In the genomic region with DNA sequence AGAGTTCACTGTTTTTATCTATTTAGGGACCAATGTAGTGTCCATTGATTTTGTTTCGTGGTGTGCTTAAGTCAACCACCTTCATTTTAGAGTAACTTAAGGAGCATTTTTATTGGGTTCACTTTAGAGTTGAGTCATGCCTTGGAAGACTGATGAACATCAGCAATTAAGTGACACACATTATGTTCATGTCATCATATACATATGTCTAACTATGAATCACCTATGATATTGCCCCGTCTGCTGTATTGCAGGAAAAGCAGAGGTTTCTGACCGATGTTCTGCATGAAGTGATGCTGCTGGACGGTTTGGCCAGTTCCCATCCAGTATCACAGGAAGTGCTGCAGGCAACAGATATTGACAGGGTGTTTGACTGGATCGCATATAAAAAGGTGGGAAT, we compare ENCODE assay signal across 30 cellular contexts.
DNase-seq lines count a peak whose midpoint lies in the region; ATAC-seq, FAIRE-seq and TF ChIP-seq lines count a peak whose summit lies in the region.
"Had no signal": no experiment of that assay in that cellular context is flagged by ENCODE, and none has a peak within 500 bp of the region (broad histone marks: within the 10 kb centered on the region; RNA-seq: fewer than 3 reads in every experiment).

No MANE protein-coding gene starts in this region.

- no peaks in the 10 kb centered on the region for H4K20me1 ChIP-seq in PC-3 (ENCODE audit: low read length)
- H4K20me1 ChIP-seq in H1 (replicated peaks in 1 of 2; ENCODE audit: control insufficient read depth in 1 of 2, insufficient read depth in 2 of 2, low read length in 2 of 2) = no peaks in the 10 kb centered on the region

- no peak for TF ChIP-seq CTCF in HFFc6 (IDR thresholded peaks at IDR 0.05)
- no peak for TF ChIP-seq CTCF in PC-3 (conservative IDR thresholded peaks at IDR 0.05; ENCODE audit: low read depth, low read length)
- TF ChIP-seq CTCF in H1 (IDR thresholded peaks at IDR 0.05; ENCODE audit: control extremely low read depth in 1 of 3, insufficient read depth in 1 of 3, low read depth in 1 of 3, low read length in 3 of 3) = no peak
- no peak for TF ChIP-seq CTCF in GM13977 (IDR thresholded peaks at IDR 0.05; ENCODE audit: extremely low read depth, insufficient read depth, missing control alignments)

- H3K36me3 ChIP-seq in PC-3 (ENCODE audit: low read depth, low read length) = no peaks in the 10 kb centered on the region
- no peaks in the 10 kb centered on the region for H3K36me3 ChIP-seq in H1 (ENCODE audit: control insufficient read depth in 2 of 4, insufficient read depth in 4 of 4, low read length in 3 of 4)
- H3K36me3 ChIP-seq: BE2C, SJSA1 had no signal

- H3K79me2 ChIP-seq in PC-3 (ENCODE audit: low read length) (no peaks in the 10 kb centered on the region), H1 (ENCODE audit: control insufficient read depth in 1 of 2, insufficient read depth in 2 of 2, low read length in 2 of 2) (no peaks in the 10 kb centered on the region)

- BruUV-seq in PC-3 (replicated peaks; lab: Mats Ljungman, UMichigan) = no TSS peak

- H3K4me3 ChIP-seq in PC-3 (ENCODE audit: low read length) = no peak overlapping the region
- no peak overlapping the region for H3K4me3 ChIP-seq in H1 (ENCODE audit: extremely low read depth in 1 of 4, insufficient read depth in 2 of 4, low read depth in 3 of 4, low read length in 4 of 4)
- H3K4me3 ChIP-seq: GM12878, PC-9, SJSA1 had no signal

- H2BK15ac ChIP-seq in H1 (ENCODE audit: low read length) = peak overlapping the region; percentile 47; the same call in 1 of the 2 replicates

- CTCF ChIA-PET in PC-3 (lab: Charles Lee) (interaction anchor here (0.6 kb wide), 1 partner anchor 231 kb away, joined by 5 read pairs; no protein-coding TSS in a partner anchor), H1 (lab: Charles Lee; ENCODE audit: partially characterized antibody) (no interaction called here)

- no peak overlapping the region for H4K5ac ChIP-seq in H1 (ENCODE audit: insufficient read length, low read depth, low read length)

- no peak overlapping the region for H2BK5ac ChIP-seq in H1 (ENCODE audit: low read depth, low read length)

- H3K9me3 Mint-ChIP-seq in HFFc6 = no peaks in the 10 kb centered on the region
- peaks cover 5% of the 10 kb centered on the region for H3K9me3 Mint-ChIP-seq in activated T-cell treated with anti-CD3 and anti-CD28 coated beads, Interleukin-2, amount 50 U/mL, for 24 hours

- H3K9me3 ChIP-seq in PC-3 (ENCODE audit: low read length) = no peaks in the 10 kb centered on the region
- no peaks in the 10 kb centered on the region for H3K9me3 ChIP-seq in H1 (ENCODE audit: insufficient read depth in 2 of 2, low read depth in 1 of 2, low read length in 1 of 2)
- H3K9me3 ChIP-seq: BE2C, SJSA1 had no signal

- H3K56ac ChIP-seq in H1 (replicated peaks; ENCODE audit: insufficient read length, low read depth, low read length) = no peak overlapping the region

- no peaks in the 10 kb centered on the region; the same call in 1 of the 2 replicates for H3K23me2 ChIP-seq in H1 (ENCODE audit: low read depth, low read length)

- TF ChIP-seq EP300 in H1 (IDR thresholded peaks at IDR 0.05; ENCODE audit: borderline replicate concordance in 1 of 2, low read depth in 2 of 2, low read length in 2 of 2) = no peak

- WGBS in H1 (ENCODE audit: extremely low coverage in 1 of 2, insufficient coverage in 1 of 2, insufficient read length in 1 of 2, insufficient replicate concordance in 2 of 2, low coverage in 1 of 2, low lambda C conversion rate in 2 of 2, missing lambda C conversion rate in 1 of 2), 2 experiments = 95% methylated on average over 5 of the region's 5 CpGs; no CpG with 5 or more reads in 1 of the 2 experiments

- no peak for TF ChIP-seq RAD21 in H1 (IDR thresholded peaks at IDR 0.05 in 1 of 2, conservative IDR thresholded peaks at IDR 0.05 in 1 of 2; ENCODE audit: low read depth in 2 of 2, low read length in 2 of 2)

- no peaks in the 10 kb centered on the region for H3K27me3 Mint-ChIP-seq in HFFc6 (ENCODE audit: insufficient read depth)
- no peaks in the 10 kb centered on the region for H3K27me3 Mint-ChIP-seq in activated T-cell treated with anti-CD3 and anti-CD28 coated beads, Interleukin-2, amount 50 U/mL, for 24 hours

- peaks cover 18% of the 10 kb centered on the region for H3K36me3 Mint-ChIP-seq in HFFc6 (ENCODE audit: low read depth)
- no peaks in the 10 kb centered on the region for H3K36me3 Mint-ChIP-seq in activated T-cell treated with anti-CD3 and anti-CD28 coated beads, Interleukin-2, amount 50 U/mL, for 24 hours (ENCODE audit: low read depth)
- H3K36me3 Mint-ChIP-seq: CD14-positive monocyte had no signal

- no peak overlapping the region for H3K14ac ChIP-seq in H1 (ENCODE audit: insufficient read length)

- POLR2A ChIA-PET in PC-3 (lab: Charles Lee; ENCODE audit: unreplicated experiment) = no interaction called here
- POLR2A ChIA-PET in H1 (lab: Charles Lee; ENCODE audit: partially characterized antibody) = no interaction called here

- H3K4ac ChIP-seq in H1 (replicated peaks; ENCODE audit: insufficient read length, low read depth, low read length) = no peak overlapping the region

- H3K9ac ChIP-seq in PC-3 (ENCODE audit: low read length) (no peak overlapping the region), H1 (replicated peaks in 1 of 4; ENCODE audit: extremely low read depth in 1 of 4, low read depth in 3 of 4, low read length in 3 of 4) (no peak overlapping the region)

- no peak overlapping the region for H3K4me3 Mint-ChIP-seq in HFFc6
- no peak overlapping the region for H3K4me3 Mint-ChIP-seq in activated T-cell treated with anti-CD3 and anti-CD28 coated beads, Interleukin-2, amount 50 U/mL, for 24 hours
- H3K4me3 Mint-ChIP-seq: CD14-positive monocyte had no signal

- in situ Hi-C loops in GM13977 (cut with MboI; ENCODE audit: low pct_unique_long_range_greater_than_20kb, low sequenced_read_pairs, unreplicated experiment) = no loop called here

- intact Hi-C loops in PC-3 (cut with micrococcal nuclease) = loop anchor here (5.0 kb wide), 1 partner anchor 43 kb away; no protein-coding TSS in a partner anchor

- H3K4me2 ChIP-seq in PC-3 (ENCODE audit: low read length) = peak overlapping the region; percentile 39
- no peak overlapping the region for H3K4me2 ChIP-seq in H1 (ENCODE audit: insufficient read depth in 1 of 2, low read depth in 2 of 2, low read length in 2 of 2)
- H3K4me2 ChIP-seq: PC-9 had no signal

- no peaks in the 10 kb centered on the region for H3K9me2 ChIP-seq in PC-3 (replicated peaks; ENCODE audit: low read length)

- H3F3A ChIP-seq in PC-3 (ENCODE audit: low read length, unreplicated experiment) = no peaks in the 10 kb centered on the region

- H3K27ac ChIP-seq in PC-3 (ENCODE audit: low read length) = peak overlapping the region; percentile 36
- H3K27ac ChIP-seq in H1 (ENCODE audit: low read depth, low read length) = no peak overlapping the region
- H3K27ac ChIP-seq: PC-9, SJSA1 had no signal

- no peak for FAIRE-seq in H1 (lab: Jason Lieb, UNC)
- FAIRE-seq: GM12878 had no signal

- H4K91ac ChIP-seq in H1 (replicated peaks; ENCODE audit: insufficient read length, low read length) = no peak overlapping the region

- DNase-seq in Daoy (ENCODE audit: low read depth) (peak; percentile 7), HFFc6 (peak; percentile 45), PC-3 (peak; percentile 85), H1 (ENCODE audit: low read depth in 1 of 2, low spot score in 2 of 2) (no peak), GM13977 (ENCODE audit: low spot score) (no peak)
- no peak for DNase-seq in activated T-cell treated with anti-CD3 and anti-CD28 coated beads, Interleukin-2, amount 50 U/mL, for 24 hours
- DNase-seq in activated naive CD4-positive, alpha-beta T cell treated with Interleukin-2 at 50 U/mL for 16 hours = no peak
- DNase-seq: 8988T, ACHN, BE2C, Calu3, DMS153, DND-41, GDM1, H7, Karpas-422, MV-4-11, NCI-H1105, NCI-H1436 treated with DMSO at 0.1 percent for 48 hours, NCI-H1930, NCI-H2107, NCI-H446, NCI-H524 treated with DMSO at 0.1 percent for 48 hours, NCI-H774, PC-9, Right ventricle myocardium superior, RPMI8226 had no signal

- no peak overlapping the region for H2BK120ac ChIP-seq in H1 (replicated peaks; ENCODE audit: low read depth, low read length)

- H3K4me1 Mint-ChIP-seq in HFFc6 (ENCODE audit: low read depth) = peaks cover 21% of the 10 kb centered on the region
- no peaks in the 10 kb centered on the region for H3K4me1 Mint-ChIP-seq in activated T-cell treated with anti-CD3 and anti-CD28 coated beads, Interleukin-2, amount 50 U/mL, for 24 hours (ENCODE audit: low read depth)
- H3K4me1 Mint-ChIP-seq: CD14-positive monocyte had no signal

- no peaks in the 10 kb centered on the region for H3K79me1 ChIP-seq in H1 (ENCODE audit: low read depth, low read length)

- H2AFZ ChIP-seq in PC-3 (ENCODE audit: low read length) (no peak overlapping the region), H1 (ENCODE audit: low read length) (no peak overlapping the region)
- H2AFZ ChIP-seq: PC-9 had no signal

- no peak overlapping the region for H2AK5ac ChIP-seq in H1 (ENCODE audit: low read depth, low read length)

- ATAC-seq in PC-3 = peak; percentile 93
- ATAC-seq: GM12878 had no signal

- H2BK12ac ChIP-seq in H1 (ENCODE audit: low read depth, low read length) = no peak overlapping the region

- H2BK20ac ChIP-seq in H1 (ENCODE audit: low read length) = no peak overlapping the region

- H3K27me3 ChIP-seq in PC-3 (ENCODE audit: low read length) (no peaks in the 10 kb centered on the region), H1 (replicated peaks in 1 of 4; ENCODE audit: control insufficient read depth in 3 of 4, extremely low read depth in 1 of 4, insufficient read depth in 3 of 4, low read length in 3 of 4) (no peaks in the 10 kb centered on the region)
- H3K27me3 ChIP-seq: BE2C, SJSA1 had no signal

- no peak overlapping the region for H3K23ac ChIP-seq in H1 (ENCODE audit: insufficient read length)

- TF ChIP-seq POLR2A in H1 (IDR thresholded peaks at IDR 0.05; ENCODE audit: control extremely low read depth in 1 of 2, low read depth in 2 of 2, low read length in 2 of 2) = no peak

- H3K18ac ChIP-seq in H1 (ENCODE audit: extremely low read depth, low read length) = no peak overlapping the region

- 0 out of 2 replicates have a peak overlapping the region, but pooled peaks have one; percentile 20 for H3K27ac Mint-ChIP-seq in HFFc6
- H3K27ac Mint-ChIP-seq in activated T-cell treated with anti-CD3 and anti-CD28 coated beads, Interleukin-2, amount 50 U/mL, for 24 hours = no peak overlapping the region
- H3K27ac Mint-ChIP-seq: CD14-positive monocyte had no signal

- H3K4me1 ChIP-seq in PC-3 (ENCODE audit: insufficient read depth, low read length) = peaks cover 24% of the 10 kb centered on the region
- no peaks in the 10 kb centered on the region for H3K4me1 ChIP-seq in H1 (replicated peaks in 1 of 4; ENCODE audit: control insufficient read depth in 3 of 4, insufficient read depth in 4 of 4, low read length in 3 of 4)
- H3K4me1 ChIP-seq: BE2C, SJSA1 had no signal

- H4K8ac ChIP-seq in H1 (ENCODE audit: extremely low read depth, insufficient read depth, low read length) = no peak overlapping the region

TF ChIP-seq in H1, 55 proteins besides CTCF, POLR2A, EP300 and RAD21 (continues in another document):
- no peak for TF ChIP-seq SRF (IDR thresholded peaks at IDR 0.05; ENCODE audit: low read depth, low read length)
- no peak for TF ChIP-seq CTBP2 (IDR thresholded peaks at IDR 0.05; ENCODE audit: borderline replicate concordance, insufficient read depth, insufficient read length, low read length)
- no peak for TF ChIP-seq JUND (IDR thresholded peaks at IDR 0.05; ENCODE audit: low read length)
- TF ChIP-seq GABPA (IDR thresholded peaks at IDR 0.05; ENCODE audit: borderline replicate concordance, insufficient read depth, low read length) = no peak

Comparison
In these comparisons a context has a peak if more than half of its experiments do, and no peak if none do; other contexts are left out.
1. DNase-seq: peak in Daoy (single experiment), HFFc6 (single experiment) and PC-3 (single experiment); none in H1 (0 of 2), activated T-cell treated with anti-CD3 and anti-CD28 coated beads, Interleukin-2, amount 50 U/mL, for 24 hours (single experiment), GM13977 (single experiment) and activated naive CD4-positive, alpha-beta T cell treated with Interleukin-2 at 50 U/mL for 16 hours (single experiment).